In the genomic region with DNA sequence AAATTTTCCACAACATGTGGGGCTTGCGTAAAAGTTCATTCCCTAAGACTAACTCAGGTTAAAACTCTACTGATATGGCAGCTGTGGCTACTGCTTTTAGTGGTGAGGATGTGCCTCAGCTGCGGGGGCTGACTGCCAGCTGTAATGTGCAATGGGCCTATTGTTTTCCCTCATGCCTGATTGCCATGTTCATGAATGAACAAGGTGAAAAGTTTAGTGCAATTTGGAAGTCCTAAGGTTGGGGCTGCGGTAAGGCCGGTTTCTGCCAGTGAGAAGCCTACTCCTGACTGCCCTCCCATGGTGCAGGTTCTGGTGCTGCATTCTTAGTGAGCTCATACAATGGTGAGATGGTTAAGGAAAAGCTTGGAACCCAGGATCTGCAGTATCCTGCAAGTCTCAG, we compare ENCODE assay signal across 37 cellular contexts. TPM values are rescaled to one million over a fixed set of nuclear protein-coding genes. Genes with fewer than 3 reads are reported as not detected.
"Had no signal": no experiment of that assay in that cellular context is flagged by ENCODE, and none has a peak within 500 bp of the region (broad histone marks: within the 10 kb centered on the region; RNA-seq: fewer than 3 reads in every experiment).

No MANE protein-coding gene starts in this region.

- H3K27ac Mint-ChIP-seq: activated CD4-positive, alpha-beta memory T cell treated with anti-CD3 and anti-CD28 coated beads, Interleukin-2, amount 10 ng/mL, durations not matched to agents 7 days and 5 days; activated CD4-positive, alpha-beta T cell treated with anti-CD3 and anti-CD28 coated beads for 36 hours; activated CD4-positive, alpha-beta T cell treated with anti-CD3 and anti-CD28 coated beads, Interleukin-2, amount 10 ng/mL, durations not matched to agents 7 days and 5 days; activated CD8-positive, alpha-beta memory T cell treated with anti-CD3 and anti-CD28 coated beads, Interleukin-2, amount 10 ng/mL, durations not matched to agents 7 days and 5 days; activated CD8-positive, alpha-beta T cell treated with anti-CD3 and anti-CD28 coated beads, Interleukin-2, amount 10 ng/mL, durations not matched to agents 7 days and 5 days; activated naive CD4-positive, alpha-beta T cell treated with anti-CD3 and anti-CD28 coated beads for 36 hours; activated naive CD4-positive, alpha-beta T cell treated with anti-CD3 and anti-CD28 coated beads, Interleukin-2, amount 50 U/mL, for 72 hours; activated naive CD8-positive, alpha-beta T cell treated with anti-CD3 and anti-CD28 coated beads, Interleukin-2, amount 10 ng/mL, durations not matched to agents 7 days and 5 days; activated naive CD8-positive, alpha-beta T cell treated with anti-CD3 and anti-CD28 coated beads, Interleukin-2, amount 50 U/mL, for 24 hours; activated T-cell treated with anti-CD3 and anti-CD28 coated beads, Interleukin-2, amount 50 U/mL, for 24 hours; T-helper 1 cell treated with Interleukin-12 subunit alpha and Interleukin-12 subunit beta and Interleukin-4 antibody, amounts not matched to agents 30 μg/mL and 1 μg/mL, for 36 hours; T-helper 2 cell treated with Interferon-gamma antibody and Interleukin-4, amounts not matched to agents 5 μg/mL and 100 μg/mL, for 36 hours; WTC11 had no signal

- H3K27me3 Mint-ChIP-seq: activated naive CD8-positive, alpha-beta T cell treated with anti-CD3 and anti-CD28 coated beads, Interleukin-2, amount 50 U/mL, for 24 hours had no signal

- H3K9me3 Mint-ChIP-seq: central memory CD8-positive, alpha-beta T cell had no signal

- DNase-seq: activated CD4-positive, alpha-beta memory T cell treated with anti-CD3 and anti-CD28 coated beads, Interleukin-2, amount 10 ng/mL, durations not matched to agents 7 days and 5 days; activated CD4-positive, alpha-beta T cell treated with anti-CD3 and anti-CD28 coated beads for 1 hour; activated CD4-positive, alpha-beta T cell treated with anti-CD3 and anti-CD28 coated beads for 36 hours; activated CD4-positive, alpha-beta T cell treated with anti-CD3 and anti-CD28 coated beads, Interleukin-2, amount 10 ng/mL, durations not matched to agents 7 days and 5 days; activated CD4-positive, alpha-beta T cell treated with anti-CD3 and anti-CD28 coated beads, Interleukin-2, amount 50 U/mL, for 48 hours; activated CD4-positive, CD25-positive, alpha-beta regulatory T cell; activated CD8-positive, alpha-beta memory T cell treated with anti-CD3 and anti-CD28 coated beads for 24 hours; activated CD8-positive, alpha-beta memory T cell treated with anti-CD3 and anti-CD28 coated beads, Interleukin-2, amount 10 ng/mL, durations not matched to agents 7 days and 5 days; activated CD8-positive, alpha-beta memory T cell treated with anti-CD3 and anti-CD28 coated beads, Interleukin-2, amount 50 U/mL, for 48 hours; activated CD8-positive, alpha-beta T cell treated with anti-CD3 and anti-CD28 coated beads, Interleukin-2, amount 10 ng/mL, durations not matched to agents 7 days and 5 days; activated effector memory CD4-positive, alpha-beta T cell treated with anti-CD3 and anti-CD28 coated beads, Interleukin-2, amount 50 U/mL, for 16 hours; activated gamma-delta T cell treated with Interleukin-2 at 50 U/mL for 16 hours; activated naive CD4-positive, alpha-beta T cell; activated naive CD4-positive, alpha-beta T cell treated with anti-CD3 and anti-CD28 coated beads for 36 hours; activated naive CD4-positive, alpha-beta T cell treated with anti-CD3 and anti-CD28 coated beads, Interleukin-2, amount 50 U/mL, for 16 hours; activated naive CD8-positive, alpha-beta T cell treated with anti-CD3 and anti-CD28 coated beads, Interleukin-2, amount 10 ng/mL, durations not matched to agents 7 days and 5 days; activated naive CD8-positive, alpha-beta T cell treated with anti-CD3 and anti-CD28 coated beads, Interleukin-2, amount 50 U/mL, for 24 hours; activated T-cell treated with anti-CD3 and anti-CD28 coated beads, Interleukin-2, amount 50 U/mL, for 24 hours; activated T-cell treated with anti-CD3 and anti-CD28 coated beads, Interleukin-2, amount 50 U/mL, for 48 hours; amygdala; anterior cingulate cortex; brain microvascular endothelial cell; caudate nucleus; cerebellar nuclear complex; SW 1271; T-helper 1 cell; T-helper 2 cell; T-helper 9 cell; WERI-Rb-1 had no signal

- H3K4me3 ChIP-seq: ascending aorta, cardiac muscle cell had no signal

- H3K4me3 Mint-ChIP-seq: activated CD4-positive, alpha-beta memory T cell treated with anti-CD3 and anti-CD28 coated beads, Interleukin-2, amount 10 ng/mL, durations not matched to agents 7 days and 5 days; activated CD4-positive, alpha-beta T cell treated with anti-CD3 and anti-CD28 coated beads for 36 hours; activated CD4-positive, alpha-beta T cell treated with anti-CD3 and anti-CD28 coated beads, Interleukin-2, amount 10 ng/mL, durations not matched to agents 7 days and 5 days; activated CD8-positive, alpha-beta memory T cell treated with anti-CD3 and anti-CD28 coated beads, Interleukin-2, amount 10 ng/mL, durations not matched to agents 7 days and 5 days; activated CD8-positive, alpha-beta T cell treated with anti-CD3 and anti-CD28 coated beads, Interleukin-2, amount 10 ng/mL, durations not matched to agents 7 days and 5 days; activated naive CD4-positive, alpha-beta T cell treated with anti-CD3 and anti-CD28 coated beads for 36 hours; activated naive CD8-positive, alpha-beta T cell treated with anti-CD3 and anti-CD28 coated beads, Interleukin-2, amount 10 ng/mL, durations not matched to agents 7 days and 5 days; activated naive CD8-positive, alpha-beta T cell treated with anti-CD3 and anti-CD28 coated beads, Interleukin-2, amount 50 U/mL, for 24 hours; activated T-cell treated with anti-CD3 and anti-CD28 coated beads, Interleukin-2, amount 50 U/mL, for 24 hours; central memory CD8-positive, alpha-beta T cell; T-helper 1 cell treated with Interleukin-12 subunit alpha and Interleukin-12 subunit beta and Interleukin-4 antibody, amounts not matched to agents 30 μg/mL and 1 μg/mL, for 36 hours; T-helper 2 cell treated with Interferon-gamma antibody and Interleukin-4, amounts not matched to agents 5 μg/mL and 100 μg/mL, for 36 hours; WTC11 had no signal

- H3K36me3 ChIP-seq: ascending aorta, brain microvascular endothelial cell, cardiac muscle cell, WERI-Rb-1 had no signal

- H3K36me3 Mint-ChIP-seq: activated CD8-positive, alpha-beta memory T cell treated with anti-CD3 and anti-CD28 coated beads, Interleukin-2, amount 10 ng/mL, durations not matched to agents 7 days and 5 days; activated naive CD8-positive, alpha-beta T cell treated with anti-CD3 and anti-CD28 coated beads, Interleukin-2, amount 10 ng/mL, durations not matched to agents 7 days and 5 days had no signal

- ATAC-seq: activated CD4-positive, alpha-beta T cell treated with anti-CD3 and anti-CD28 coated beads for 36 hours; activated CD4-positive, CD25-positive, alpha-beta regulatory T cell treated with anti-CD3 and anti-CD28 coated beads, Interleukin-2, amount 50 U/mL, for 24 hours; activated CD8-positive, alpha-beta memory T cell treated with anti-CD3 and anti-CD28 coated beads, Interleukin-2, amount 10 ng/mL, durations not matched to agents 7 days and 5 days; activated CD8-positive, alpha-beta T cell treated with anti-CD3 and anti-CD28 coated beads, Interleukin-2, amount 10 ng/mL, durations not matched to agents 7 days and 5 days; activated naive CD4-positive, alpha-beta T cell treated with anti-CD3 and anti-CD28 coated beads, Interleukin-2, amount 50 U/mL, for 72 hours; activated naive CD8-positive, alpha-beta T cell treated with anti-CD3 and anti-CD28 coated beads, Interleukin-2, amount 50 U/mL, for 24 hours; WTC11 had no signal

- H3K9me3 ChIP-seq: ascending aorta had no signal

- H3K27me3 ChIP-seq: ascending aorta, brain microvascular endothelial cell, cardiac muscle cell had no signal

- H3K4me1 Mint-ChIP-seq: activated CD4-positive, alpha-beta memory T cell treated with anti-CD3 and anti-CD28 coated beads, Interleukin-2, amount 10 ng/mL, durations not matched to agents 7 days and 5 days; activated CD4-positive, alpha-beta T cell treated with anti-CD3 and anti-CD28 coated beads for 36 hours; activated CD4-positive, alpha-beta T cell treated with anti-CD3 and anti-CD28 coated beads, Interleukin-2, amount 10 ng/mL, durations not matched to agents 7 days and 5 days; activated CD8-positive, alpha-beta memory T cell treated with anti-CD3 and anti-CD28 coated beads, Interleukin-2, amount 10 ng/mL, durations not matched to agents 7 days and 5 days; activated naive CD8-positive, alpha-beta T cell treated with anti-CD3 and anti-CD28 coated beads, Interleukin-2, amount 10 ng/mL, durations not matched to agents 7 days and 5 days; activated naive CD8-positive, alpha-beta T cell treated with anti-CD3 and anti-CD28 coated beads, Interleukin-2, amount 50 U/mL, for 24 hours; central memory CD8-positive, alpha-beta T cell; WTC11 had no signal

- H3K4me1 ChIP-seq: ascending aorta had no signal

- H3K27ac ChIP-seq: ascending aorta, brain microvascular endothelial cell, cardiac muscle cell, WERI-Rb-1 had no signal

RNA-seq across cellular contexts. Expression of a gene that starts 10.9 kb away (rescaled TPM):
- total RNA-seq: activated CD4-positive, alpha-beta memory T cell treated with anti-CD3 and anti-CD28 coated beads, Interleukin-2, amount 10 ng/mL, durations not matched to agents 7 days and 5 days; activated CD4-positive, alpha-beta T cell treated with anti-CD3 and anti-CD28 coated beads, Interleukin-2, amount 10 ng/mL, durations not matched to agents 7 days and 5 days; activated CD8-positive, alpha-beta memory T cell treated with anti-CD3 and anti-CD28 coated beads, Interleukin-2, amount 10 ng/mL, durations not matched to agents 7 days and 5 days; activated CD8-positive, alpha-beta T cell treated with anti-CD3 and anti-CD28 coated beads, Interleukin-2, amount 10 ng/mL, durations not matched to agents 7 days and 5 days; activated naive CD4-positive, alpha-beta T cell treated with anti-CD3 and anti-CD28 coated beads for 36 hours; activated naive CD8-positive, alpha-beta T cell treated with anti-CD3 and anti-CD28 coated beads, Interleukin-2, amount 10 ng/mL, durations not matched to agents 7 days and 5 days had no signal
